Comparison of ENCODE assay signal across 1 cellular context in the genomic region with DNA sequence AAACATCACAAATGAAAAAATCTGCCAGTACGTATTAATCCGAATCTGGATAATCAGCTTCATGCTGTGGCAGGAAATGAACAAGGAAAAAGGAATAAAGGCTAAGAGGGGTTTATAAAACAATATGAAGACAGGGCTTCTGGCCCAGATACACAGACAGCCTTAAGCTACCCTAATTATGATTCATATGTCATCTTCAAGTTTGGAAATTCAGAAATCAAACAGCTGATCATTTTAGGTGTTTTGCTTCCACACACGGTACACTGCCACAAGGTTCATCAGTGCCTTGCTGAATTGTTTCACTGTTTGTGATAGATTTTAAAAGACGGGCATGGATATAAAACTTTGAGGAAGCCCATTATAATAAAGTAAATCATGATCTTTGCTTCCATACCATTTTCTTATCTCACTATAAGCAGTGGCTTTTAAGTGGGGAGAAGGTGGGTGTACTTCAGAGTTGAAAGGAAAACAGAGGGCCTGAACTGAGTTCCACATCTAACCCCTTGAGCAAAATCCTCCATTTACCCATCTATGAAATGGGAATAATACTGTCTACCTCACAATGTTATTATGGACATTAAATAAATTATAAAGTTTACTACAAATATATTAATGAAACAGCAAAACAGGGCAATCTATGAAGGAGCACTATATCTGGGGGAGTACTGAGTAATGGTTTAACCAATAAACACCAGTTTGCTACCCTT.
A peak's percentile ranks its signal among the peaks of the same experiment; 100 is the strongest.
TF ChIP-seq lines count a peak whose summit lies in the region.

No MANE protein-coding gene starts in this region.

TF ChIP-seq in HepG2, 621 proteins besides CTCF, POLR2A, EP300 and RAD21:
- TF ChIP-seq ZNF3 (CRISPR knock-in tag; IDR thresholded peaks at IDR 0.05) (no peak), ZBTB7B (CRISPR knock-in tag; IDR thresholded peaks at IDR 0.05) (no peak), ZNF703 (CRISPR knock-in tag; IDR thresholded peaks at IDR 0.05; ENCODE audit: borderline replicate concordance) (no peak), ZNF629 (CRISPR knock-in tag; conservative IDR thresholded peaks at IDR 0.05) (peak; percentile 72)
- TF ChIP-seq, protein P1, sequence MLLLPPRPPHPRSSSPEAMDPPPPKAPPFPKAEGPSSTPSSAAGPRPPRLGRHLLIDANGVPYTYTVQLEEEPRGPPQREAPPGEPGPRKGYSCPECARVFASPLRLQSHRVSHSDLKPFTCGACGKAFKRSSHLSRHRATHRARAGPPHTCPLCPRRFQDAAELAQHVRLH (CRISPR knock-in tag; IDR thresholded peaks at IDR 0.05; ENCODE audit: borderline replicate concordance, low read depth), result no peak
- TF ChIP-seq, protein P2, sequence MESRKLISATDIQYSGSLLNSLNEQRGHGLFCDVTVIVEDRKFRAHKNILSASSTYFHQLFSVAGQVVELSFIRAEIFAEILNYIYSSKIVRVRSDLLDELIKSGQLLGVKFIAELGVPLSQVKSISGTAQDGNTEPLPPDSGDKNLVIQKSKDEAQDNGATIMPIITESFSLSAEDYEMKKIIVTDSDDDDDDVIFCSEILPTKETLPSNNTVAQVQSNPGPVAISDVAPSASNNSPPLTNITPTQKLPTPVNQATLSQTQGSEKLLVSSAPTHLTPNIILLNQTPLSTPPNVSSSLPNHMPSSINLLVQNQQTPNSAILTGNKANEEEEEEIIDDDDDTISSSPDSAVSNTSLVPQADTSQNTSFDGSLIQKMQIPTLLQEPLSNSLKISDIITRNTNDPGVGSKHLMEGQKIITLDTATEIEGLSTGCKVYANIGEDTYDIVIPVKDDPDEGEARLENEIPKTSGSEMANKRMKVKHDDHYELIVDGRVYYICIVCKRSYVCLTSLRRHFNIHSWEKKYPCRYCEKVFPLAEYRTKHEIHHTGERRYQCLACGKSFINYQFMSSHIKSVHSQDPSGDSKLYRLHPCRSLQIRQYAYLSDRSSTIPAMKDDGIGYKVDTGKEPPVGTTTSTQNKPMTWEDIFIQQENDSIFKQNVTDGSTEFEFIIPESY (CRISPR knock-in tag; IDR thresholded peaks at IDR 0.05), result no peak
- TF ChIP-seq, protein P3, sequence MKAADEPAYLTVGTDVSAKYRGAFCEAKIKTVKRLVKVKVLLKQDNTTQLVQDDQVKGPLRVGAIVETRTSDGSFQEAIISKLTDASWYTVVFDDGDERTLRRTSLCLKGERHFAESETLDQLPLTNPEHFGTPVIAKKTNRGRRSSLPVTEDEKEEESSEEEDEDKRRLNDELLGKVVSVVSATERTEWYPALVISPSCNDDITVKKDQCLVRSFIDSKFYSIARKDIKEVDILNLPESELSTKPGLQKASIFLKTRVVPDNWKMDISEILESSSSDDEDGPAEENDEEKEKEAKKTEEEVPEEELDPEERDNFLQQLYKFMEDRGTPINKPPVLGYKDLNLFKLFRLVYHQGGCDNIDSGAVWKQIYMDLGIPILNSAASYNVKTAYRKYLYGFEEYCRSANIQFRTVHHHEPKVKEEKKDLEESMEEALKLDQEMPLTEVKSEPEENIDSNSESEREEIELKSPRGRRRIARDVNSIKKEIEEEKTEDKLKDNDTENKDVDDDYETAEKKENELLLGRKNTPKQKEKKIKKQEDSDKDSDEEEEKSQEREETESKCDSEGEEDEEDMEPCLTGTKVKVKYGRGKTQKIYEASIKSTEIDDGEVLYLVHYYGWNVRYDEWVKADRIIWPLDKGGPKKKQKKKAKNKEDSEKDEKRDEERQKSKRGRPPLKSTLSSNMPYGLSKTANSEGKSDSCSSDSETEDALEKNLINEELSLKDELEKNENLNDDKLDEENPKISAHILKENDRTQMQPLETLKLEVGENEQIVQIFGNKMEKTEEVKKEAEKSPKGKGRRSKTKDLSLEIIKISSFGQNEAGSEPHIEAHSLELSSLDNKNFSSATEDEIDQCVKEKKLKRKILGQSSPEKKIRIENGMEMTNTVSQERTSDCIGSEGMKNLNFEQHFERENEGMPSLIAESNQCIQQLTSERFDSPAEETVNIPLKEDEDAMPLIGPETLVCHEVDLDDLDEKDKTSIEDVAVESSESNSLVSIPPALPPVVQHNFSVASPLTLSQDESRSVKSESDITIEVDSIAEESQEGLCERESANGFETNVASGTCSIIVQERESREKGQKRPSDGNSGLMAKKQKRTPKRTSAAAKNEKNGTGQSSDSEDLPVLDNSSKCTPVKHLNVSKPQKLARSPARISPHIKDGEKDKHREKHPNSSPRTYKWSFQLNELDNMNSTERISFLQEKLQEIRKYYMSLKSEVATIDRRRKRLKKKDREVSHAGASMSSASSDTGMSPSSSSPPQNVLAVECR (CRISPR knock-in tag; IDR thresholded peaks at IDR 0.05; ENCODE audit: borderline replicate concordance), result no peak
